In the genomic region with DNA sequence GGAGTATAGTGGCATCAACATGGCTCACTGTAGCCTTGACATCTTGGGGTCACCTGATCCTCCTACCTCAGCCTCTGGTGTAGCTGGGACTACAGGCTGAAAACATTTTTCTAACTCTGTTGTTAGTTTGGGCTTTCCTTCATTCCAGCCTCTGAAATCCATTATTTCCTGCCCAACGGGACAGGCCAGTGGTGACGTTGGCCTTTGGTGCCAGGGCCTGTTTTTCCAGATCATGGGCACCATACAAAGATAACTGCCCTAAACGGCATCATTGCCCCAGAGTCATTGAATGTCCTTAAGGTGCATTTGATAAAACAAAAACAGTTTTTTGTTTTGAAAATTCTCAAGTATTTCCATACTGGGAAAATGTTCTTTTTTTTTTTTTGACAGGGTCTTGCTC, we compare ENCODE assay signal across 13 cellular contexts. TPM values are rescaled to one million over a fixed set of nuclear protein-coding genes. Genes with fewer than 3 reads are reported as not detected.
DNase-seq lines count a peak whose midpoint lies in the region; ATAC-seq and TF ChIP-seq lines count a peak whose summit lies in the region.
"Had no signal": no experiment of that assay in that cellular context is flagged by ENCODE, and none has a peak within 500 bp of the region (broad histone marks: within the 10 kb centered on the region; RNA-seq: fewer than 3 reads in every experiment).

No MANE protein-coding gene starts in this region.

- H3K4me3 ChIP-seq in tibial nerve = no peak overlapping the region
- H3K4me3 ChIP-seq: GM23338 had no signal

- peak overlapping the region in 3 of 4 donors; percentile 4 to 84 (median 38) for H3K27ac ChIP-seq in tibial nerve

- peaks cover 3 to 99% (median 64%) of the 10 kb centered on the region in 4 donors for H3K4me1 ChIP-seq in tibial nerve

- H3K4me1 Mint-ChIP-seq in CD14-positive monocyte (peaks cover 71% of the 10 kb centered on the region), T-helper 17 cell (peaks cover 54% of the 10 kb centered on the region), natural killer cell (peaks cover 76 to 79% of the 10 kb centered on the region in 2 donors)

- no peaks in the 10 kb centered on the region for H3K36me3 ChIP-seq in tibial nerve

- peaks cover 19 to 25% of the 10 kb centered on the region in 2 donors for H3K36me3 Mint-ChIP-seq in CD14-positive monocyte
- H3K36me3 Mint-ChIP-seq in T-helper 17 cell (ENCODE audit: low read depth) = no peaks in the 10 kb centered on the region
- H3K36me3 Mint-ChIP-seq in natural killer cell = no peaks in the 10 kb centered on the region

- no peak for TF ChIP-seq CTCF in CD14-positive monocyte (IDR thresholded peaks at IDR 0.05)
- TF ChIP-seq CTCF in natural killer cell (IDR thresholded peaks at IDR 0.05) = no peak
- no peak for TF ChIP-seq CTCF in tibial nerve (IDR thresholded peaks at IDR 0.05)

- H3K27me3 ChIP-seq in tibial nerve = no peaks in the 10 kb centered on the region

- DNase-seq in CD14-positive monocyte (ENCODE audit: low spot score) (no peak), T-helper 17 cell (no peak), natural killer cell (no peak), tibial nerve (ENCODE audit: low spot score in 2 of 2) (no peak), G401 (ENCODE audit: low spot score) (no peak)
- no peak for DNase-seq in stimulated activated CD4-positive, alpha-beta T cell treated with anti-CD3 and anti-CD28 coated beads, Interleukin-12 subunit alpha, Interleukin-12 subunit beta, amount 100 ng/mL, for 4 hours
- DNase-seq: C1 segment of cervical spinal cord; CD4-positive, alpha-beta memory T cell; DMS79; H7 had no signal

- WGBS in tibial nerve, 2 donors = 89 to 90% methylated on average over 3 of the region's 3 CpGs

- no peak for TF ChIP-seq EP300 in tibial nerve (IDR thresholded peaks at IDR 0.05)

- intact Hi-C loops in CD14-positive monocyte (cut with micrococcal nuclease) (loop anchor here (10.0 kb wide), 1 partner anchor 53 kb away; no protein-coding TSS in a partner anchor), natural killer cell (cut with micrococcal nuclease) (no loop called here)

- no peak for TF ChIP-seq POLR2A in tibial nerve (IDR thresholded peaks at IDR 0.05)

- in situ Hi-C loops in G401 (cut with HindIII; ENCODE audit: low sequenced_read_pairs) = no loop called here

- H3K9me3 Mint-ChIP-seq in CD14-positive monocyte = peaks cover 0 to 2% (median 0%) of the 10 kb centered on the region in 7 donors
- no peaks in the 10 kb centered on the region for H3K9me3 Mint-ChIP-seq in natural killer cell
- H3K9me3 Mint-ChIP-seq: CD4-positive, alpha-beta memory T cell; GM23338 had no signal

- ATAC-seq in T-helper 17 cell (no peak), natural killer cell (no peak), HG02852 (IDR thresholded peaks at IDR 0.05; ENCODE audit: unreplicated experiment) (no peak)

- peak overlapping the region in 5 of 7 donors; percentile 11 to 79 (median 71) for H3K27ac Mint-ChIP-seq in CD14-positive monocyte
- H3K27ac Mint-ChIP-seq in T-helper 17 cell = peak overlapping the region; percentile 94
- H3K27ac Mint-ChIP-seq in natural killer cell = peak overlapping the region; percentile 36 to 65
- H3K27ac Mint-ChIP-seq: B cell, GM23338 had no signal

- H3K4me3 Mint-ChIP-seq in CD14-positive monocyte (no peak overlapping the region), T-helper 17 cell (peak overlapping the region; percentile 3), natural killer cell (no peak overlapping the region)
- H3K4me3 Mint-ChIP-seq: B cell, GM23338 had no signal

- H3K27me3 Mint-ChIP-seq in CD14-positive monocyte (ENCODE audit: low read depth in 3 of 3) (no peaks in the 10 kb centered on the region), T-helper 17 cell (no peaks in the 10 kb centered on the region), natural killer cell (ENCODE audit: low read depth in 2 of 2) (no peaks in the 10 kb centered on the region)
- H3K27me3 Mint-ChIP-seq: B cell; CD4-positive, alpha-beta memory T cell had no signal

- H3K9me3 ChIP-seq in T-helper 17 cell (ENCODE audit: control insufficient read depth, low read length, poor library complexity, severe bottlenecking) = no peaks in the 10 kb centered on the region
- H3K9me3 ChIP-seq in tibial nerve = no peaks in the 10 kb centered on the region

RNA-seq across cellular contexts. Expression of gene PIK3R1, which starts 32.1 kb away (rescaled TPM):
- polyA plus RNA-seq in CD14-positive monocyte = 10 to 100 TPM; 10.5 to 25.5 TPM
- total RNA-seq in T-helper 17 cell (100 to 1,000 TPM; 212 to 306 TPM), natural killer cell (100 to 1,000 TPM; 307 to 365 (median 313) TPM), tibial nerve (100 to 1,000 TPM; 166 to 621 (median 433) TPM)
- 13.2 and 18.9 TPM in 2 replicates for total RNA-seq in G401 (2014; rRNA removed; shearing (Covaris generic))
